In the genomic region with DNA sequence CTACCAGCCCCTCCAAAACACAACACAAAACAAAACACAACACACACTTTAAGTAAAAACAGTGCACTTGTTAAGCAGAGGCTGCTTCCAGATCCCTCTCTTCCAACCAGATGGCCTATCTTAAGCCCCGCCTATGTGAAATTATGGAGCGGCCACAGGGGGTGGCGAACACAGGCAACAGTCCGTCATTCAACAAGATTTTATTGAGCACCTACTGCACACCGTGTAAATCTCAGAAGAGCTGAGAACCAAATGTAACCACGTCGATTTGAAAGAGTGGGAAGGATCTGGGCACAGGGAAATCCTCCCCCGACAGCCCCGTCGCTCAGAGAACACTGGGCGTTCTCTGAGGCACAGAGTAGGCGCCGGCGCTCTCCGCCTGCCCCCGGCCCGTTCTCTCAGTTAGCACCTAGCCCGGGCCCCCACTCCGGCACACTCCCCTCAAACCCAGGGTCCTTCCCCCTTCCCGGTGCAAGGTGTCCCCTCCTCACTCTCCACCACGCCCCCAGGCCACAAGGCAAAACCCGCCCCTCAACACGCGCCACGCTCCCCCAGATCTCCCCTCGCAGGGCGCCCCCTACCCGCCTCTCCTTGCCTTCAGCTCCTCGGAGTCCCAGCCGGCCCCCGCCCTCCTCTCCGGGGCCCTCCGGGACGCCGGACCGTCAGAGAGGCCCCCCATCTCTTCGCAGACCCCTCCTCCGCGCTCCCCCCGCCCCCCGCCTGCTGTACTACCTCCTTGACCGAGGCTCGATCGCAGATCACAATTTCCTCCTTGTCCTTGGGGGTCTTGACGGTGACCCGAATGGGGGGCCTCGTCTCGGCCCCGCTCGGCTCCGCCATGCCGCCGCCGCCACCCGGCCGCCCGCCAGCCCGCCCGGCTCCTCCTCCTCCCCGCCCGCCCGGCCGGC, we compare ENCODE assay signal across 1 cellular context.
A peak's percentile ranks its signal among the peaks of the same experiment; 100 is the strongest.
TF ChIP-seq lines count a peak whose summit lies in the region.

No MANE protein-coding gene starts in this region.

TF ChIP-seq in HepG2, 621 proteins besides CTCF, POLR2A, EP300 and RAD21 (continued from another document):
- TF ChIP-seq ZNF205 (CRISPR knock-in tag; IDR thresholded peaks at IDR 0.05) (0 out of 2 replicates have a peak, but pooled peaks have one; percentile 67), TOE1 (CRISPR knock-in tag; IDR thresholded peaks at IDR 0.05) (no peak), ZNF17 (CRISPR knock-in tag; IDR thresholded peaks at IDR 0.05) (no peak), TBX2 (CRISPR knock-in tag; IDR thresholded peaks at IDR 0.05; ENCODE audit: borderline replicate concordance) (0 out of 2 replicates have a peak, but pooled peaks have one; percentile 29)
- TF ChIP-seq, protein P1, sequence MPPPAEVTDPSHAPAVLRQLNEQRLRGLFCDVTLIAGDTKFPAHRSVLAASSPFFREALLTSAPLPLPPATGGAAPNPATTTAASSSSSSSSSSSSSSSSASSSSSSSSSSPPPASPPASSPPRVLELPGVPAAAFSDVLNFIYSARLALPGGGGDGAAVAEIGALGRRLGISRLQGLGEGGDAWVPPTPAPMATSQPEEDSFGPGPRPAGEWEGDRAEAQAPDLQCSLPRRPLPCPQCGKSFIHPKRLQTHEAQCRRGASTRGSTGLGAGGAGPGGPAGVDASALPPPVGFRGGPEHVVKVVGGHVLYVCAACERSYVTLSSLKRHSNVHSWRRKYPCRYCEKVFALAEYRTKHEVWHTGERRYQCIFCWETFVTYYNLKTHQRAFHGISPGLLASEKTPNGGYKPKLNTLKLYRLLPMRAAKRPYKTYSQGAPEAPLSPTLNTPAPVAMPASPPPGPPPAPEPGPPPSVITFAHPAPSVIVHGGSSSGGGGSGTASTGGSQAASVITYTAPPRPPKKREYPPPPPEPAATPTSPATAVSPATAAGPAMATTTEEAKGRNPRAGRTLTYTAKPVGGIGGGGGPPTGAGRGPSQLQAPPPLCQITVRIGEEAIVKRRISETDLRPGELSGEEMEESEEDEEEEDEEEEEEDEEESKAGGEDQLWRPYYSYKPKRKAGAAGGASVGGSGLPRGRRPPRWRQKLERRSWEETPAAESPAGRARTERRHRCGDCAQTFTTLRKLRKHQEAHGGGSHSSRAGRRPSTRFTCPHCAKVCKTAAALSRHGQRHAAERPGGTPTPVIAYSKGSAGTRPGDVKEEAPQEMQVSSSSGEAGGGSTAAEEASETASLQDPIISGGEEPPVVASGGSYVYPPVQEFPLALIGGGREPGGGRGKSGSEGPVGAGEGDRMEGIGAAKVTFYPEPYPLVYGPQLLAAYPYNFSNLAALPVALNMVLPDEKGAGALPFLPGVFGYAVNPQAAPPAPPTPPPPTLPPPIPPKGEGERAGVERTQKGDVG (CRISPR knock-in tag; IDR thresholded peaks at IDR 0.05; ENCODE audit: borderline replicate concordance), result no peak
- TF ChIP-seq, protein P2, sequence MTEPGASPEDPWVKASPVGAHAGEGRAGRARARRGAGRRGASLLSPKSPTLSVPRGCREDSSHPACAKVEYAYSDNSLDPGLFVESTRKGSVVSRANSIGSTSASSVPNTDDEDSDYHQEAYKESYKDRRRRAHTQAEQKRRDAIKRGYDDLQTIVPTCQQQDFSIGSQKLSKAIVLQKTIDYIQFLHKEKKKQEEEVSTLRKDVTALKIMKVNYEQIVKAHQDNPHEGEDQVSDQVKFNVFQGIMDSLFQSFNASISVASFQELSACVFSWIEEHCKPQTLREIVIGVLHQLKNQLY (CRISPR knock-in tag; IDR thresholded peaks at IDR 0.05), result no peak
